In genomic region chr16:72198021-72198420, GRCh38 we compare ENCODE assay signal across 10 cellular contexts. TPM values are rescaled to one million over a fixed set of nuclear protein-coding genes. Genes with fewer than 3 reads are reported as not detected.
DNase-seq lines count a peak whose midpoint lies in the region; ATAC-seq lines count a peak whose summit lies in the region.
"Had no signal": no experiment of that assay in that cellular context is flagged by ENCODE, and none has a peak within 500 bp of the region (broad histone marks: within the 10 kb centered on the region; RNA-seq: fewer than 3 reads in every experiment).

No MANE protein-coding gene starts in this region.

- H3K36me3 Mint-ChIP-seq in activated T-cell treated with anti-CD3 and anti-CD28 coated beads, Interleukin-2, amount 50 U/mL, for 4 hours (ENCODE audit: insufficient read depth) = no peaks in the 10 kb centered on the region

- H3K4me3 ChIP-seq in SJSA1 = no peak overlapping the region
- H3K4me3 ChIP-seq: smooth muscle cell had no signal

- no peaks in the 10 kb centered on the region for H3K27me3 ChIP-seq in SJSA1 (replicated peaks)

- H3K27me3 Mint-ChIP-seq in activated T-cell treated with anti-CD3 and anti-CD28 coated beads, Interleukin-2, amount 50 U/mL, for 4 hours (ENCODE audit: low read depth) = peaks cover 3% of the 10 kb centered on the region

- no peaks in the 10 kb centered on the region for H3K9me3 ChIP-seq in SJSA1 (replicated peaks)

- H3K9me3 Mint-ChIP-seq in activated T-cell treated with anti-CD3 and anti-CD28 coated beads, Interleukin-2, amount 50 U/mL, for 4 hours = no peaks in the 10 kb centered on the region

- peaks cover 2% of the 10 kb centered on the region for H3K4me1 Mint-ChIP-seq in activated T-cell treated with anti-CD3 and anti-CD28 coated beads, Interleukin-2, amount 50 U/mL, for 4 hours (ENCODE audit: low read depth)

- DNase-seq in DMS153 (lab: John Stamatoyannopoulos, UW) = peak; percentile 32
- no peak for DNase-seq in DMS153 treated with DMSO at 0.1 percent for 48 hours (lab: John Stamatoyannopoulos, UW; ENCODE audit: unreplicated experiment)
- peak; percentile 38 to 70 for DNase-seq in SJSA1 (ENCODE audit: low read depth in 1 of 2, low spot score in 2 of 2)
- peak; percentile 81 for DNase-seq in globus pallidus (ENCODE audit: low spot score)
- DNase-seq in stromal cell of bone marrow (ENCODE audit: low read depth) = peak; percentile 89
- no peak for DNase-seq in activated CD4-positive, alpha-beta T cell treated with anti-CD3 and anti-CD28 coated beads for 1 hour
- DNase-seq in activated T-cell treated with anti-CD3 and anti-CD28 coated beads, Interleukin-2, amount 50 U/mL, for 4 hours = no peak

- no peak overlapping the region for H3K27ac ChIP-seq in SJSA1
- H3K27ac ChIP-seq: 22Rv1 had no signal

- no peak overlapping the region for H3K4me3 Mint-ChIP-seq in activated T-cell treated with anti-CD3 and anti-CD28 coated beads, Interleukin-2, amount 50 U/mL, for 4 hours

- no peak for ATAC-seq in activated T-cell treated with anti-CD3 and anti-CD28 coated beads, Interleukin-2, amount 50 U/mL, for 4 hours
- no peak for ATAC-seq in HG02870 (IDR thresholded peaks at IDR 0.05; ENCODE audit: unreplicated experiment)

- H3K4me1 ChIP-seq in SJSA1 (replicated peaks) = peaks cover 5% of the 10 kb centered on the region; the same call in 1 of the 2 replicates

- H3K36me3 ChIP-seq in SJSA1 = no peaks in the 10 kb centered on the region

RNA-seq across cellular contexts. Expression of gene PMFBP1, which starts 26.1 kb away (rescaled TPM):
- total RNA-seq in SJSA1 (2014; rRNA removed; shearing (Covaris generic)) = 0.69 TPM in 1 of 2 replicates, not detected in the other
- under 1 TPM in 2 of 3 donors, not detected in 1; 0.11 to 0.38 TPM for total RNA-seq in activated T-cell treated with anti-CD3 and anti-CD28 coated beads, Interleukin-2, amount 50 U/mL, for 4 hours

Comparison
In these comparisons a context has a peak if more than half of its experiments do, and no peak if none do; other contexts are left out.
1. DNase-seq: peak in DMS153 (single experiment), SJSA1 (2 of 2), globus pallidus (single experiment) and stromal cell of bone marrow (single experiment); none in DMS153 treated with DMSO at 0.1 percent for 48 hours (single experiment), activated CD4-positive, alpha-beta T cell treated with anti-CD3 and anti-CD28 coated beads for 1 hour (single experiment) and activated T-cell treated with anti-CD3 and anti-CD28 coated beads, Interleukin-2, amount 50 U/mL, for 4 hours (single experiment).